Comparison of ENCODE assay signal across 22 cellular contexts in genomic region chr18:51438797-51439350, GRCh38.
DNase-seq lines count a peak whose midpoint lies in the region; ATAC-seq, FAIRE-seq and TF ChIP-seq lines count a peak whose summit lies in the region.
"Had no signal": no experiment of that assay in that cellular context is flagged by ENCODE, and none has a peak within 500 bp of the region (broad histone marks: within the 10 kb centered on the region; RNA-seq: fewer than 3 reads in every experiment).

No MANE protein-coding gene starts in this region.

- H3K36me3 Mint-ChIP-seq in T-helper 2 cell treated with Interferon-gamma antibody and Interleukin-4, amounts not matched to agents 5 μg/mL and 100 μg/mL, for 36 hours (ENCODE audit: low read depth) = no peaks in the 10 kb centered on the region
- H3K36me3 Mint-ChIP-seq: CD4-positive, CD25-positive, alpha-beta regulatory T cell; CD8-positive, alpha-beta T cell had no signal

- peaks cover 26% of the 10 kb centered on the region for H3K4me1 Mint-ChIP-seq in T-helper 2 cell treated with Interferon-gamma antibody and Interleukin-4, amounts not matched to agents 5 μg/mL and 100 μg/mL, for 36 hours (ENCODE audit: low read depth)
- H3K4me1 Mint-ChIP-seq: B cell had no signal

- peaks cover 65% of the 10 kb centered on the region for H3K4me1 ChIP-seq in KMS-11 (ENCODE audit: low read depth, poor library complexity, severe bottlenecking)
- no peaks in the 10 kb centered on the region for H3K4me1 ChIP-seq in PC-3 (ENCODE audit: insufficient read depth, low read length)
- H3K4me1 ChIP-seq in breast epithelium = no peaks in the 10 kb centered on the region
- H3K4me1 ChIP-seq: BLaER1, Caco-2 had no signal

- POLR2A ChIA-PET in PC-3 (lab: Charles Lee; ENCODE audit: unreplicated experiment) = no interaction called here

- H2AFZ ChIP-seq in KMS-11 (ENCODE audit: low read depth) = peak overlapping the region; percentile 11; the same call in 1 of the 2 replicates
- H2AFZ ChIP-seq in PC-3 (ENCODE audit: low read length) = no peak overlapping the region

- H3K9me3 ChIP-seq in PC-3 (ENCODE audit: low read length) (no peaks in the 10 kb centered on the region), breast epithelium (no peaks in the 10 kb centered on the region)
- H3K9me3 ChIP-seq: BLaER1, Caco-2 had no signal

- H3F3A ChIP-seq in PC-3 (ENCODE audit: low read length, unreplicated experiment) = no peaks in the 10 kb centered on the region

- DNase-seq in D721Med (ENCODE audit: insufficient read length, low spot score) (no peak), GM12865 (ENCODE audit: low read depth) (peak; percentile 15), PC-3 (no peak), breast epithelium (ENCODE audit: low spot score in 2 of 2) (no peak)
- no peak for DNase-seq in T-helper 2 cell treated with Interferon-gamma antibody and Interleukin-4, amounts not matched to agents 5 μg/mL and 100 μg/mL, for 36 hours (ENCODE audit: low spot score)
- DNase-seq: Caco-2; CD4-positive, CD25-positive, alpha-beta regulatory T cell; CD8-positive, alpha-beta T cell; DMS 273 treated with DMSO at 0.1 percent for 48 hours; DMS79; EL; GDM1; H7; HCEC 1CT had no signal

- no peaks in the 10 kb centered on the region for H3K9me2 ChIP-seq in PC-3 (replicated peaks; ENCODE audit: low read length)

- H3K27ac ChIP-seq in KMS-11 = peak overlapping the region; percentile 43; the same call in 1 of the 2 replicates
- H3K27ac ChIP-seq in PC-3 (ENCODE audit: low read length) = no peak overlapping the region
- H3K27ac ChIP-seq in breast epithelium = no peak overlapping the region
- H3K27ac ChIP-seq: BLaER1, C4-2B had no signal

- CTCF ChIA-PET in PC-3 (lab: Charles Lee) = no interaction called here

- intact Hi-C loops in PC-3 (cut with micrococcal nuclease) = no loop called here
- intact Hi-C loops in breast epithelium (cut with DNase I; ENCODE audit: low total_unique reads) = no loop called here

- FAIRE-seq in D721Med (lab: Jason Lieb, UNC) = peak; percentile 32
- FAIRE-seq: GM12891, GM18507, H1 had no signal

- ATAC-seq in PC-3 (no peak), HG02798 (IDR thresholded peaks at IDR 0.05; ENCODE audit: poor library complexity, unreplicated experiment) (no peak)
- ATAC-seq: CD8-positive, alpha-beta T cell had no signal

- H3K4me3 Mint-ChIP-seq in T-helper 2 cell treated with Interferon-gamma antibody and Interleukin-4, amounts not matched to agents 5 μg/mL and 100 μg/mL, for 36 hours = peak overlapping the region; percentile 45
- H3K4me3 Mint-ChIP-seq: B cell; CD4-positive, CD25-positive, alpha-beta regulatory T cell; CD8-positive, alpha-beta T cell had no signal

- H4K20me1 ChIP-seq in KMS-11 (ENCODE audit: insufficient read depth) (no peaks in the 10 kb centered on the region), PC-3 (ENCODE audit: low read length) (no peaks in the 10 kb centered on the region)
- H4K20me1 ChIP-seq: BLaER1 had no signal

- H3K4me3 ChIP-seq in GM12865 (ENCODE audit: low read depth, low read length) = no peak overlapping the region
- no peak overlapping the region for H3K4me3 ChIP-seq in KMS-11 (IDR thresholded peaks at IDR 0.05; ENCODE audit: insufficient read depth, low read depth, low read length)
- no peak overlapping the region for H3K4me3 ChIP-seq in PC-3 (ENCODE audit: low read length)
- H3K4me3 ChIP-seq in breast epithelium = no peak overlapping the region
- H3K4me3 ChIP-seq: BLaER1 had no signal

- H3K36me3 ChIP-seq in KMS-11 (ENCODE audit: insufficient read depth) (no peaks in the 10 kb centered on the region), PC-3 (ENCODE audit: low read depth, low read length) (no peaks in the 10 kb centered on the region), breast epithelium (no peaks in the 10 kb centered on the region)
- H3K36me3 ChIP-seq: BLaER1 had no signal

- no peaks in the 10 kb centered on the region for H3K79me2 ChIP-seq in KMS-11 (ENCODE audit: insufficient read depth, low read depth)
- no peaks in the 10 kb centered on the region for H3K79me2 ChIP-seq in PC-3 (ENCODE audit: low read length)

- no peaks in the 10 kb centered on the region for H3K27me3 ChIP-seq in KMS-11 (ENCODE audit: insufficient read depth, low read depth)
- H3K27me3 ChIP-seq in PC-3 (ENCODE audit: low read length) = no peaks in the 10 kb centered on the region
- H3K27me3 ChIP-seq in breast epithelium = no peaks in the 10 kb centered on the region
- H3K27me3 ChIP-seq: BLaER1 had no signal

- peaks cover 49% of the 10 kb centered on the region for H3K27me3 Mint-ChIP-seq in T-helper 2 cell treated with Interferon-gamma antibody and Interleukin-4, amounts not matched to agents 5 μg/mL and 100 μg/mL, for 36 hours (ENCODE audit: low read depth)

- TF ChIP-seq CTCF in D721Med (IDR thresholded peaks at IDR 0.05; ENCODE audit: insufficient read depth, missing control alignments) (no peak), GM12865 (IDR thresholded peaks at IDR 0.05; ENCODE audit: insufficient read depth, low read depth, low read length, missing control alignments) (no peak), KMS-11 (conservative IDR thresholded peaks at IDR 0.05; ENCODE audit: low read depth, low read length) (no peak), PC-3 (conservative IDR thresholded peaks at IDR 0.05; ENCODE audit: low read depth, low read length) (no peak), breast epithelium (IDR thresholded peaks at IDR 0.05) (no peak)

- H3K9ac ChIP-seq in KMS-11 (no peak overlapping the region; the same call in 1 of the 2 replicates), PC-3 (ENCODE audit: low read length) (no peak overlapping the region)
- H3K9ac ChIP-seq: BLaER1 had no signal

- BruUV-seq in PC-3 (replicated peaks; lab: Mats Ljungman, UMichigan) = no TSS peak

- no peak for TF ChIP-seq POLR2A in breast epithelium (IDR thresholded peaks at IDR 0.05)

- peak overlapping the region; percentile 37 for H3K4me2 ChIP-seq in KMS-11
- H3K4me2 ChIP-seq in PC-3 (ENCODE audit: low read length) = no peak overlapping the region
- H3K4me2 ChIP-seq: BLaER1 had no signal

- H3K27ac Mint-ChIP-seq in T-helper 2 cell treated with Interferon-gamma antibody and Interleukin-4, amounts not matched to agents 5 μg/mL and 100 μg/mL, for 36 hours = no peak overlapping the region
- H3K27ac Mint-ChIP-seq: B cell; CD4-positive, CD25-positive, alpha-beta regulatory T cell; CD8-positive, alpha-beta T cell had no signal

- H3K9me3 Mint-ChIP-seq in T-helper 2 cell treated with Interferon-gamma antibody and Interleukin-4, amounts not matched to agents 5 μg/mL and 100 μg/mL, for 36 hours = no peaks in the 10 kb centered on the region
- H3K9me3 Mint-ChIP-seq: CD8-positive, alpha-beta T cell had no signal
